In genomic region chr6:71403422-71404134, GRCh38 we compare ENCODE assay signal across 10 cellular contexts.
A peak's percentile ranks its signal among the peaks of the same experiment; 100 is the strongest.
DNase-seq lines count a peak whose midpoint lies in the region; TF ChIP-seq lines count a peak whose summit lies in the region.
"Had no signal": no experiment of that assay in that cellular context is flagged by ENCODE, and none has a peak within 500 bp of the region (broad histone marks: within the 10 kb centered on the region; RNA-seq: fewer than 3 reads in every experiment).

No MANE protein-coding gene starts in this region.

- TF ChIP-seq CTCF in mesothelial cell of epicardium (IDR thresholded peaks at IDR 0.05; ENCODE audit: unreplicated experiment) (no peak), GM13977 (IDR thresholded peaks at IDR 0.05; ENCODE audit: extremely low read depth, insufficient read depth, missing control alignments) (no peak)

- no peaks in the 10 kb centered on the region for H3K36me3 ChIP-seq in ACC112 (ENCODE audit: insufficient read depth, low read length)
- no peaks in the 10 kb centered on the region for H3K36me3 ChIP-seq in ectodermal cell (ENCODE audit: control insufficient read depth, insufficient read depth, low read length)
- H3K36me3 ChIP-seq: BE2C had no signal

- H3K9me3 ChIP-seq in ectodermal cell (ENCODE audit: control insufficient read depth, low read length), result no peaks in the 10 kb centered on the region
- H3K9me3 ChIP-seq: BE2C had no signal

- no peaks in the 10 kb centered on the region for H3K27me3 Mint-ChIP-seq in mesothelial cell of epicardium (ENCODE audit: low read depth)

- H3K9me3 Mint-ChIP-seq in mesothelial cell of epicardium, result no peaks in the 10 kb centered on the region
- H3K9me3 Mint-ChIP-seq: naive B cell had no signal

- in situ Hi-C loops in GM13977 (cut with MboI; ENCODE audit: low pct_unique_long_range_greater_than_20kb, low sequenced_read_pairs, unreplicated experiment), result no loop called here

- peak overlapping the region; percentile 60 for H3K4me3 Mint-ChIP-seq in mesothelial cell of epicardium
- H3K4me3 Mint-ChIP-seq: naive B cell had no signal

- peak overlapping the region; percentile 96 for H3K27ac Mint-ChIP-seq in mesothelial cell of epicardium
- H3K27ac Mint-ChIP-seq: naive B cell had no signal

- H3K27me3 ChIP-seq in ACC112 (ENCODE audit: insufficient read depth, low read length) (no peaks in the 10 kb centered on the region), ectodermal cell (ENCODE audit: control insufficient read depth, insufficient read depth, low read length, poor library complexity, severe bottlenecking) (no peaks in the 10 kb centered on the region)

- no peak overlapping the region for H2AFZ ChIP-seq in ACC112 (ENCODE audit: low read length, unreplicated experiment)

- H3K4me3 ChIP-seq in ACC112 (ENCODE audit: low read depth, low read length) (peak overlapping the region; percentile 71), ectodermal cell (ENCODE audit: insufficient read depth, low read depth, low read length) (no peak overlapping the region)

- DNase-seq in NCI-H345 treated with DMSO at 0.1 percent for 48 hours (lab: John Stamatoyannopoulos, UW; ENCODE audit: unreplicated experiment) (peak; percentile 7), mesothelial cell of epicardium (ENCODE audit: low spot score in 2 of 2, unreplicated experiment in 2 of 2) (no peak), NCI-H187 (lab: John Stamatoyannopoulos, UW) (no peak), NCI-H1436 treated with DMSO at 0.1 percent for 48 hours (lab: John Stamatoyannopoulos, UW) (no peak), GM13977 (ENCODE audit: low spot score) (no peak), SIG-M5 (lab: John Stamatoyannopoulos, UW) (no peak)
- DNase-seq: BE2C, naive B cell had no signal

- H3K36me3 Mint-ChIP-seq in mesothelial cell of epicardium, result peaks cover under 1% of the 10 kb centered on the region

- H3K27ac ChIP-seq in ACC112 (ENCODE audit: low read depth, low read length) (peak overlapping the region; percentile 100), ectodermal cell (ENCODE audit: insufficient read depth, low read depth, low read length, poor library complexity, severe bottlenecking) (peak overlapping the region; percentile 78)

- WGBS in ectodermal cell, 2 experiments, result 50 to 52% methylated on average over 7 to 8 of the region's 9 CpGs

- H3K4me1 ChIP-seq in ACC112 (ENCODE audit: control insufficient read depth, insufficient read depth, low read length, unreplicated experiment) (peaks cover 88% of the 10 kb centered on the region), ectodermal cell (ENCODE audit: control insufficient read depth, insufficient read depth, low read length) (peaks cover 34% of the 10 kb centered on the region)
- H3K4me1 ChIP-seq: BE2C had no signal

- H3K79me2 ChIP-seq in ACC112 (ENCODE audit: control insufficient read depth, insufficient read depth, low read length, unreplicated experiment), result peaks cover 53% of the 10 kb centered on the region

- peaks cover 75% of the 10 kb centered on the region for H3K4me1 Mint-ChIP-seq in mesothelial cell of epicardium
